11 cellular contexts compared by ENCODE assay signal in genomic region chr13:94657167-94657566, GRCh38. TPM values are rescaled to one million over a fixed set of nuclear protein-coding genes. Genes with fewer than 3 reads are reported as not detected.
A peak's percentile ranks its signal among the peaks of the same experiment; 100 is the strongest.
DNase-seq lines count a peak whose midpoint lies in the region; ATAC-seq, FAIRE-seq and TF ChIP-seq lines count a peak whose summit lies in the region.
"Had no signal": no experiment of that assay in that cellular context is flagged by ENCODE, and none has a peak within 500 bp of the region (broad histone marks: within the 10 kb centered on the region; RNA-seq: fewer than 3 reads in every experiment).

No MANE protein-coding gene starts in this region.

- no peaks in the 10 kb centered on the region for H3K79me2 ChIP-seq in OCI-LY3 (ENCODE audit: low read length)

- peak overlapping the region; percentile 58 for H3K4me2 ChIP-seq in OCI-LY3 (ENCODE audit: low read length)

- 0 out of 2 replicates have a peak overlapping the region, but pooled peaks have one; percentile 5 for H3K4me3 ChIP-seq in OCI-LY3 (ENCODE audit: low read length)
- H3K4me3 ChIP-seq in small intestine (ENCODE audit: low read depth in 1 of 2, low read length in 2 of 2) = no peak overlapping the region
- H3K4me3 ChIP-seq: right atrium auricular region had no signal

- H3K4me1 ChIP-seq in OCI-LY3 (ENCODE audit: low read length) = peaks cover 22% of the 10 kb centered on the region
- no peaks in the 10 kb centered on the region for H3K4me1 ChIP-seq in small intestine (ENCODE audit: control insufficient read depth in 2 of 2, insufficient read depth in 1 of 2, low read depth in 1 of 2, low read length in 1 of 2)
- H3K4me1 ChIP-seq: BE2C, right atrium auricular region had no signal

- FAIRE-seq in small intestine (lab: Jason Lieb, UNC) = no peak

- H3K27me3 Mint-ChIP-seq in activated naive CD4-positive, alpha-beta T cell treated with anti-CD3 and anti-CD28 coated beads for 36 hours (ENCODE audit: low read depth) = peaks cover 9% of the 10 kb centered on the region
- peaks cover 8% of the 10 kb centered on the region for H3K27me3 Mint-ChIP-seq in activated naive CD4-positive, alpha-beta T cell treated with anti-CD3 and anti-CD28 coated beads, Interleukin-2, amount 10 ng/mL, durations not matched to agents 7 days and 5 days

- no peak overlapping the region for H2AFZ ChIP-seq in OCI-LY3 (ENCODE audit: low read depth, low read length)

- no peak overlapping the region for H3K27ac Mint-ChIP-seq in activated naive CD4-positive, alpha-beta T cell treated with anti-CD3 and anti-CD28 coated beads for 36 hours
- no peak overlapping the region for H3K27ac Mint-ChIP-seq in activated naive CD4-positive, alpha-beta T cell treated with anti-CD3 and anti-CD28 coated beads, Interleukin-2, amount 10 ng/mL, durations not matched to agents 7 days and 5 days
- no peak overlapping the region for H3K27ac Mint-ChIP-seq in stimulated activated effector memory CD8-positive, alpha-beta T cell treated with anti-CD3 and anti-CD28 coated beads, Interleukin-12 subunit alpha, Interleukin-12 subunit beta, amount 100 ng/mL, for 72 hours

- H3K9ac ChIP-seq in OCI-LY3 (ENCODE audit: low read length) = no peak overlapping the region

- no peak for TF ChIP-seq CTCF in OCI-LY3 (IDR thresholded peaks at IDR 0.05; ENCODE audit: low read depth, low read length)

- H3K27me3 ChIP-seq in OCI-LY3 (ENCODE audit: low read depth, low read length) (peaks cover 2% of the 10 kb centered on the region; the same call in 1 of the 2 replicates), small intestine (ENCODE audit: control insufficient read depth in 2 of 2, insufficient read depth in 2 of 2, low read length in 2 of 2) (peaks cover 0 to 4% of the 10 kb centered on the region in 2 donors)
- H3K27me3 ChIP-seq: right atrium auricular region had no signal

- H4K20me1 ChIP-seq in OCI-LY3 (ENCODE audit: insufficient read depth, low read length) = no peaks in the 10 kb centered on the region

- no peaks in the 10 kb centered on the region for H3K36me3 ChIP-seq in OCI-LY3 (replicated peaks; ENCODE audit: low read depth, low read length)
- no peaks in the 10 kb centered on the region for H3K36me3 ChIP-seq in small intestine (ENCODE audit: control insufficient read depth in 2 of 2, insufficient read depth in 2 of 2, low read length in 2 of 2)
- H3K36me3 ChIP-seq: BE2C, right atrium auricular region had no signal

- H3K9me3 ChIP-seq in OCI-LY3 (ENCODE audit: insufficient read depth, low read length) (no peaks in the 10 kb centered on the region), small intestine (ENCODE audit: control insufficient read depth, low read depth) (no peaks in the 10 kb centered on the region)
- H3K9me3 ChIP-seq: BE2C had no signal

- peaks cover 26% of the 10 kb centered on the region for H3K4me1 Mint-ChIP-seq in activated naive CD4-positive, alpha-beta T cell treated with anti-CD3 and anti-CD28 coated beads for 36 hours (ENCODE audit: low read depth)
- H3K4me1 Mint-ChIP-seq in activated naive CD4-positive, alpha-beta T cell treated with anti-CD3 and anti-CD28 coated beads, Interleukin-2, amount 10 ng/mL, durations not matched to agents 7 days and 5 days = peaks cover 2% of the 10 kb centered on the region
- H3K4me1 Mint-ChIP-seq in stimulated activated effector memory CD8-positive, alpha-beta T cell treated with anti-CD3 and anti-CD28 coated beads, Interleukin-12 subunit alpha, Interleukin-12 subunit beta, amount 100 ng/mL, for 72 hours = no peaks in the 10 kb centered on the region

- peaks cover 1% of the 10 kb centered on the region for H3K36me3 Mint-ChIP-seq in activated naive CD4-positive, alpha-beta T cell treated with anti-CD3 and anti-CD28 coated beads for 36 hours (ENCODE audit: low read depth)
- H3K36me3 Mint-ChIP-seq in activated naive CD4-positive, alpha-beta T cell treated with anti-CD3 and anti-CD28 coated beads, Interleukin-2, amount 10 ng/mL, durations not matched to agents 7 days and 5 days = no peaks in the 10 kb centered on the region
- no peaks in the 10 kb centered on the region for H3K36me3 Mint-ChIP-seq in stimulated activated effector memory CD8-positive, alpha-beta T cell treated with anti-CD3 and anti-CD28 coated beads, Interleukin-12 subunit alpha, Interleukin-12 subunit beta, amount 100 ng/mL, for 72 hours

- CTCF ChIA-PET in activated naive CD4-positive, alpha-beta T cell treated with anti-CD3 and anti-CD28 coated beads for 36 hours (lab: Charles Lee) = interaction anchor here (0.7 to 1.5 kb wide), 3 partner anchors 17 to 332 kb away, joined by 3 read pairs; no protein-coding TSS in a partner anchor
- CTCF ChIA-PET in activated naive CD4-positive, alpha-beta T cell treated with anti-CD3 and anti-CD28 coated beads, Interleukin-2, amount 10 ng/mL, durations not matched to agents 7 days and 5 days (lab: Charles Lee) = interaction anchor here (0.9 to 1.0 kb wide), 2 partner anchors 15 to 39 kb away, joined by 3 read pairs; no protein-coding TSS in a partner anchor

- intact Hi-C loops in activated naive CD4-positive, alpha-beta T cell treated with anti-CD3 and anti-CD28 coated beads for 36 hours (cut with micrococcal nuclease) = loop anchor here (1.0 to 2.0 kb wide), 3 partner anchors 10 to 238 kb away; no protein-coding TSS in a partner anchor

- H3K27ac ChIP-seq in OCI-LY3 (ENCODE audit: low read length) (no peak overlapping the region), small intestine (ENCODE audit: low read depth in 1 of 2, low read length in 1 of 2) (no peak overlapping the region)
- H3K27ac ChIP-seq: right atrium auricular region had no signal

- no peaks in the 10 kb centered on the region for H3K9me3 Mint-ChIP-seq in activated naive CD4-positive, alpha-beta T cell treated with anti-CD3 and anti-CD28 coated beads for 36 hours
- no peaks in the 10 kb centered on the region for H3K9me3 Mint-ChIP-seq in activated naive CD4-positive, alpha-beta T cell treated with anti-CD3 and anti-CD28 coated beads, Interleukin-2, amount 10 ng/mL, durations not matched to agents 7 days and 5 days
- no peaks in the 10 kb centered on the region for H3K9me3 Mint-ChIP-seq in stimulated activated effector memory CD8-positive, alpha-beta T cell treated with anti-CD3 and anti-CD28 coated beads, Interleukin-12 subunit alpha, Interleukin-12 subunit beta, amount 100 ng/mL, for 72 hours

- DNase-seq in activated naive CD4-positive, alpha-beta T cell treated with anti-CD3 and anti-CD28 coated beads for 36 hours = peak; percentile 30
- DNase-seq in activated naive CD4-positive, alpha-beta T cell treated with anti-CD3 and anti-CD28 coated beads, Interleukin-2, amount 10 ng/mL, durations not matched to agents 7 days and 5 days = no peak
- no peak for DNase-seq in stimulated activated effector memory CD8-positive, alpha-beta T cell treated with anti-CD3 and anti-CD28 coated beads, Interleukin-12 subunit alpha, Interleukin-12 subunit beta, amount 100 ng/mL, for 72 hours (ENCODE audit: low spot score in 2 of 2)
- DNase-seq in small intestine (no peak), NCI-H446 treated with DMSO at 0.1 percent for 48 hours (lab: John Stamatoyannopoulos, UW) (no peak), RPMI8226 (no peak)
- DNase-seq: BE2C had no signal

- peak; percentile 27 for ATAC-seq in HG02678 (IDR thresholded peaks at IDR 0.05; ENCODE audit: unreplicated experiment)
- ATAC-seq in stimulated activated effector memory CD8-positive, alpha-beta T cell treated with anti-CD3 and anti-CD28 coated beads, Interleukin-12 subunit alpha, Interleukin-12 subunit beta, amount 100 ng/mL, for 72 hours = peak; percentile 79
- ATAC-seq: Panc1 had no signal

- 90 to 100% (median 93%) methylated on average over 4 of the region's 4 CpGs for WGBS in small intestine, 3 donors

- H3K4me3 Mint-ChIP-seq in activated naive CD4-positive, alpha-beta T cell treated with anti-CD3 and anti-CD28 coated beads for 36 hours = no peak overlapping the region
- no peak overlapping the region for H3K4me3 Mint-ChIP-seq in activated naive CD4-positive, alpha-beta T cell treated with anti-CD3 and anti-CD28 coated beads, Interleukin-2, amount 10 ng/mL, durations not matched to agents 7 days and 5 days
- H3K4me3 Mint-ChIP-seq in stimulated activated effector memory CD8-positive, alpha-beta T cell treated with anti-CD3 and anti-CD28 coated beads, Interleukin-12 subunit alpha, Interleukin-12 subunit beta, amount 100 ng/mL, for 72 hours = no peak overlapping the region

RNA-seq across cellular contexts. Expression of gene SOX21, which starts 55.2 kb away (rescaled TPM):
- not detected for total RNA-seq in activated naive CD4-positive, alpha-beta T cell treated with anti-CD3 and anti-CD28 coated beads for 36 hours
- not detected for polyA plus RNA-seq in small intestine
- total RNA-seq: right atrium auricular region had no signal

RNA-seq across cellular contexts. Expression of gene GPR180, which starts 55.5 kb away (rescaled TPM):
- 1 to 10 TPM; 5.6 to 5.7 TPM for total RNA-seq in activated naive CD4-positive, alpha-beta T cell treated with anti-CD3 and anti-CD28 coated beads for 36 hours
- polyA plus RNA-seq in small intestine = 1 to 10 TPM in 1 of 3 donors, under 1 TPM in 2; 0.67 to 1.7 (median 0.81) TPM
